8 cellular contexts compared by ENCODE assay signal in the genomic region with DNA sequence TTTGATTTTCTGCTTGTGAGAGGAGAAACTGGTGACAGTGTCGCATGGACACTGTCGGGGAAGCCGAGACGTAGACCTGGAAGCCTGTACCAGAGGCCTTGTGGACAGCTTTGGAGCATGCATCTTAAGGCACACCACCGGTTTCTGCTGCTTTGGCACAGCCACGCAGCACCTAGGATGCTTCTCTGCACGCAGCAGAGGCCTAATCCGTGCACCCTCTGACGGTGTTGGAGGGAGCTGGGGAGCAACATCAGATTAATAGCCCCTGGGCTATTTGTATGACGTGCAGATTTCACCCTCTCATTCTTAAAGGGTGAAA. TPM values are rescaled to one million over a fixed set of nuclear protein-coding genes. Genes with fewer than 3 reads are reported as not detected.
DNase-seq lines count a peak whose midpoint lies in the region; ATAC-seq, FAIRE-seq and TF ChIP-seq lines count a peak whose summit lies in the region.

No MANE protein-coding gene starts in this region.

- H3K4me2 ChIP-seq in keratinocyte (ENCODE audit: control insufficient read depth, extremely low read depth, insufficient read depth, low read depth, low read length) = peak overlapping the region; percentile 99

- no peaks in the 10 kb centered on the region for H3K79me2 ChIP-seq in keratinocyte (ENCODE audit: control insufficient read depth, insufficient read depth, low read length)

- POLR2A ChIA-PET in activated naive CD8-positive, alpha-beta T cell treated with anti-CD3 and anti-CD28 coated beads, Interleukin-2, amount 10 ng/mL, durations not matched to agents 7 days and 5 days (lab: Charles Lee) = interaction anchor here (1.3 kb wide), 1 partner anchor 10 kb away, joined by 5 read pairs; no protein-coding TSS in a partner anchor

- dilution Hi-C loops in keratinocyte (cut with MboI; ENCODE audit: extremely low pct_ligation_motif_present, low sequenced_read_pairs) = no loop called here

- H3K27me3 Mint-ChIP-seq in Calu3 (ENCODE audit: unreplicated experiment) = no peaks in the 10 kb centered on the region
- H3K27me3 Mint-ChIP-seq in activated naive CD8-positive, alpha-beta T cell treated with anti-CD3 and anti-CD28 coated beads, Interleukin-2, amount 10 ng/mL, durations not matched to agents 7 days and 5 days = no peaks in the 10 kb centered on the region

- H3K4me1 ChIP-seq in keratinocyte (ENCODE audit: control insufficient read depth, extremely low read depth, insufficient read depth, low read length) = peaks cover 39% of the 10 kb centered on the region
- H3K4me1 ChIP-seq in thymus (ENCODE audit: control insufficient read depth, insufficient read depth, low read length) = peaks cover 6% of the 10 kb centered on the region

- H4K20me1 ChIP-seq in keratinocyte (ENCODE audit: control insufficient read depth, extremely low read depth, insufficient read depth, low read length) = no peaks in the 10 kb centered on the region

- WGBS in thymus = 37% methylated on average over 10 of the region's 10 CpGs

- no peaks in the 10 kb centered on the region for H3K9me1 ChIP-seq in keratinocyte (ENCODE audit: control insufficient read depth, extremely low read depth, insufficient read depth, low read length)

- peak overlapping the region; percentile 68 to 97 (median 90) for H3K4me3 ChIP-seq in keratinocyte (ENCODE audit: control insufficient read depth in 2 of 3, extremely low read depth in 1 of 3, insufficient read depth in 2 of 3, low read depth in 1 of 3, low read length in 3 of 3)
- peak overlapping the region; percentile 71 for H3K4me3 ChIP-seq in thymus (ENCODE audit: low read length)

- peak overlapping the region; percentile 75 for H3K9ac ChIP-seq in keratinocyte (ENCODE audit: control insufficient read depth, extremely low read depth, insufficient read depth, low read length)

- CTCF ChIA-PET in Calu3 (lab: Charles Lee) = interaction anchor here (0.7 to 3.6 kb wide), 5 partner anchors 82 to 460 kb away, joined by 4 to 27 read pairs (median 13); partner anchors contain the start of gene RALGPS2

- H3K36me3 Mint-ChIP-seq in Calu3 (ENCODE audit: insufficient read depth, unreplicated experiment) = peaks cover 26% of the 10 kb centered on the region
- no peaks in the 10 kb centered on the region for H3K36me3 Mint-ChIP-seq in activated naive CD8-positive, alpha-beta T cell treated with anti-CD3 and anti-CD28 coated beads, Interleukin-2, amount 10 ng/mL, durations not matched to agents 7 days and 5 days

- H3K27me3 ChIP-seq in keratinocyte (ENCODE audit: control insufficient read depth, extremely low read depth, insufficient read depth, low read length) (no peaks in the 10 kb centered on the region), thymus (ENCODE audit: control insufficient read depth, insufficient read depth) (no peaks in the 10 kb centered on the region)

- peak overlapping the region; percentile 100 for H2AFZ ChIP-seq in keratinocyte (ENCODE audit: control insufficient read depth, low read length)

- H3K4me1 Mint-ChIP-seq in Calu3 (ENCODE audit: low read depth, unreplicated experiment) = peaks cover 33% of the 10 kb centered on the region
- peaks cover 5% of the 10 kb centered on the region for H3K4me1 Mint-ChIP-seq in activated naive CD8-positive, alpha-beta T cell treated with anti-CD3 and anti-CD28 coated beads, Interleukin-2, amount 10 ng/mL, durations not matched to agents 7 days and 5 days

- H3K27ac ChIP-seq in keratinocyte (ENCODE audit: control insufficient read depth, insufficient read depth, low read length) (peak overlapping the region; percentile 36), thymus (ENCODE audit: low read depth) (no peak overlapping the region)

- ATAC-seq in GM19438 (IDR thresholded peaks at IDR 0.05; ENCODE audit: low read depth, unreplicated experiment) (peak; percentile 45), HG03439 (IDR thresholded peaks at IDR 0.05; ENCODE audit: unreplicated experiment) (peak; percentile 50), omental fat pad (ENCODE audit: low FRiP score) (no peak)
- no peak for ATAC-seq in activated naive CD8-positive, alpha-beta T cell treated with anti-CD3 and anti-CD28 coated beads, Interleukin-2, amount 10 ng/mL, durations not matched to agents 7 days and 5 days (ENCODE audit: low read depth)

- DNase-seq in Calu3 = no peak
- peak; percentile 38 for DNase-seq in activated naive CD8-positive, alpha-beta T cell treated with anti-CD3 and anti-CD28 coated beads, Interleukin-2, amount 10 ng/mL, durations not matched to agents 7 days and 5 days
- no peak for DNase-seq in keratinocyte (ENCODE audit: low read depth, low spot score)
- no peak for DNase-seq in omental fat pad (ENCODE audit: low spot score)
- no peak for DNase-seq in OCI-M1 (lab: John Stamatoyannopoulos, UW)

- no peak for FAIRE-seq in keratinocyte (lab: Jason Lieb, UNC)

- H3K4me3 Mint-ChIP-seq in Calu3 (ENCODE audit: low read depth, unreplicated experiment) = peak overlapping the region; percentile 95
- H3K4me3 Mint-ChIP-seq in activated naive CD8-positive, alpha-beta T cell treated with anti-CD3 and anti-CD28 coated beads, Interleukin-2, amount 10 ng/mL, durations not matched to agents 7 days and 5 days = peak overlapping the region; percentile 90

- TF ChIP-seq CTCF in Calu3 (IDR thresholded peaks at IDR 0.05; ENCODE audit: unreplicated experiment) (no peak), keratinocyte (optimal IDR thresholded peaks at IDR 0.05 in 1 of 3, IDR thresholded peaks at IDR 0.05 in 1 of 3, conservative IDR thresholded peaks at IDR 0.05 in 1 of 3; ENCODE audit: extremely low read depth in 1 of 3, insufficient read depth in 2 of 3, low read length in 3 of 3) (no peak), omental fat pad (IDR thresholded peaks at IDR 0.05) (no peak)

- H3K36me3 ChIP-seq in keratinocyte (ENCODE audit: control insufficient read depth in 2 of 2, extremely low read depth in 1 of 2, insufficient read depth in 2 of 2, low read length in 2 of 2) = no peaks in the 10 kb centered on the region
- H3K36me3 ChIP-seq in thymus (ENCODE audit: control insufficient read depth, insufficient read depth) = no peaks in the 10 kb centered on the region

- no peaks in the 10 kb centered on the region for H3K9me3 Mint-ChIP-seq in Calu3 (ENCODE audit: low read depth, unreplicated experiment)
- no peaks in the 10 kb centered on the region for H3K9me3 Mint-ChIP-seq in activated naive CD8-positive, alpha-beta T cell treated with anti-CD3 and anti-CD28 coated beads, Interleukin-2, amount 10 ng/mL, durations not matched to agents 7 days and 5 days

- intact Hi-C loops in Calu3 (cut with micrococcal nuclease; ENCODE audit: unreplicated experiment) = loop anchor here (1.0 to 10.0 kb wide), 6 partner anchors 66 to 329 kb away; partner anchors contain the start of gene ANGPTL1

- no TSS peak for BruUV-seq in Calu3 (replicated peaks; lab: Mats Ljungman, UMichigan)

- no peak overlapping the region for H3K27ac Mint-ChIP-seq in Calu3 (ENCODE audit: unreplicated experiment)
- peak overlapping the region; percentile 70 for H3K27ac Mint-ChIP-seq in activated naive CD8-positive, alpha-beta T cell treated with anti-CD3 and anti-CD28 coated beads, Interleukin-2, amount 10 ng/mL, durations not matched to agents 7 days and 5 days

- no peaks in the 10 kb centered on the region for H3K9me3 ChIP-seq in keratinocyte (ENCODE audit: control insufficient read depth, low read depth, low read length)
- no peaks in the 10 kb centered on the region for H3K9me3 ChIP-seq in thymus (ENCODE audit: control insufficient read depth)

RNA-seq across cellular contexts. Expression of gene TEX35, which starts 30.3 kb away (rescaled TPM):
- not detected in 2 replicates for total RNA-seq in Calu3 (2022)
- total RNA-seq in activated naive CD8-positive, alpha-beta T cell treated with anti-CD3 and anti-CD28 coated beads, Interleukin-2, amount 10 ng/mL, durations not matched to agents 7 days and 5 days = not detected
- 0.18 TPM in 1 of 3 replicates, not detected in the others for polyA plus RNA-seq in keratinocyte
- polyA plus RNA-seq in keratinocyte (2011; ENCODE audit: low read depth) = not detected
- not detected in 2 replicates for polyA plus RNA-seq in keratinocyte (2011; cell fraction: cytosol; rRNA removed)
- 0.11 TPM in 1 of 2 replicates, not detected in the other for polyA plus RNA-seq in keratinocyte (2011; cell fraction: nucleus; rRNA removed)
- 0.68 TPM in 1 of 2 replicates, not detected in the other for polyA plus RNA-seq in keratinocyte (2012; ENCODE audit: low replicate concordance)
- 0.19 TPM in 1 of 3 replicates, not detected in the others for polyA minus RNA-seq in keratinocyte
- not detected for polyA minus RNA-seq in keratinocyte (2011; cell fraction: cytosol; rRNA and poly(A)+ RNA removed)
- polyA minus RNA-seq in keratinocyte (2011; cell fraction: nucleus; rRNA and poly(A)+ RNA removed) = 0.54 TPM in 1 of 2 replicates, not detected in the other
- 0.07 TPM for polyA plus RNA-seq in thymus
- total RNA-seq in omental fat pad = not detected

RNA-seq across cellular contexts. Expression of gene CLEC20A, which starts 46.5 kb away (rescaled TPM):
- total RNA-seq in Calu3 (2022) (not detected in 2 replicates), omental fat pad (not detected)
- total RNA-seq in activated naive CD8-positive, alpha-beta T cell treated with anti-CD3 and anti-CD28 coated beads, Interleukin-2, amount 10 ng/mL, durations not matched to agents 7 days and 5 days = not detected
- polyA plus RNA-seq in keratinocyte (not detected in 3 replicates), thymus (0.39 TPM)
- polyA plus RNA-seq in keratinocyte (2011; ENCODE audit: low read depth) = not detected
- polyA plus RNA-seq in keratinocyte (2011; cell fraction: cytosol; rRNA removed) = not detected in 2 replicates
- polyA plus RNA-seq in keratinocyte (2011; cell fraction: nucleus; rRNA removed) = not detected in 2 replicates
- not detected in 2 replicates for polyA plus RNA-seq in keratinocyte (2012; ENCODE audit: low replicate concordance)
- not detected in 3 replicates for polyA minus RNA-seq in keratinocyte
- not detected for polyA minus RNA-seq in keratinocyte (2011; cell fraction: cytosol; rRNA and poly(A)+ RNA removed)
- polyA minus RNA-seq in keratinocyte (2011; cell fraction: nucleus; rRNA and poly(A)+ RNA removed) = not detected in 2 replicates

Comparison
In these comparisons a context has a peak if more than half of its experiments do, and no peak if none do; other contexts are left out.
1. ATAC-seq: peak in GM19438 (single experiment) and HG03439 (single experiment); none in activated naive CD8-positive, alpha-beta T cell treated with anti-CD3 and anti-CD28 coated beads, Interleukin-2, amount 10 ng/mL, durations not matched to agents 7 days and 5 days (single experiment) and omental fat pad (single experiment).